Comparison of ENCODE assay signal across 8 cellular contexts in genomic region chr6:12911387-12911960, GRCh38.
DNase-seq lines count a peak whose midpoint lies in the region; ATAC-seq, FAIRE-seq and TF ChIP-seq lines count a peak whose summit lies in the region.

No MANE protein-coding gene starts in this region.

- H3K4me1 ChIP-seq in endodermal cell (ENCODE audit: control insufficient read depth, insufficient read depth, low read length) (no peaks in the 10 kb centered on the region), parathyroid adenoma (no peaks in the 10 kb centered on the region)

- DNase-seq in GM12892 (ENCODE audit: insufficient read length) (no peak), NCI-H82 (lab: John Stamatoyannopoulos, UW) (peak; percentile 67), endodermal cell (no peak)
- DNase-seq in stimulated activated naive CD8-positive, alpha-beta T cell treated with anti-CD3 and anti-CD28 coated beads, Interleukin-15, amount 100 ng/mL, for 72 hours = no peak

- no peak overlapping the region for H2AFZ ChIP-seq in parathyroid adenoma

- H3K4me1 Mint-ChIP-seq in endodermal cell = peaks cover 12% of the 10 kb centered on the region
- H3K4me1 Mint-ChIP-seq in stimulated activated naive CD8-positive, alpha-beta T cell treated with anti-CD3 and anti-CD28 coated beads, Interleukin-15, amount 100 ng/mL, for 72 hours = no peaks in the 10 kb centered on the region

- H3K9me3 ChIP-seq in endodermal cell (ENCODE audit: control insufficient read depth, low read length) (no peaks in the 10 kb centered on the region), parathyroid adenoma (ENCODE audit: control insufficient read depth, low read length) (no peaks in the 10 kb centered on the region)

- H3K27ac ChIP-seq in endodermal cell (ENCODE audit: low read depth, low read length) (no peak overlapping the region), parathyroid adenoma (no peak overlapping the region)

- no peak for TF ChIP-seq POLR2A in GM12892 (IDR thresholded peaks at IDR 0.05; ENCODE audit: low read depth, low read length)

- no peaks in the 10 kb centered on the region for H3K79me2 ChIP-seq in parathyroid adenoma

- no peaks in the 10 kb centered on the region for H3K9me3 Mint-ChIP-seq in endodermal cell
- no peaks in the 10 kb centered on the region for H3K9me3 Mint-ChIP-seq in stimulated activated naive CD8-positive, alpha-beta T cell treated with anti-CD3 and anti-CD28 coated beads, Interleukin-15, amount 100 ng/mL, for 72 hours

- TF ChIP-seq CTCF in endodermal cell (conservative IDR thresholded peaks at IDR 0.05) = peak; percentile 76
- TF ChIP-seq CTCF in parathyroid adenoma (IDR thresholded peaks at IDR 0.05) = peak; percentile 42

- H3K27ac Mint-ChIP-seq in endodermal cell = no peak overlapping the region
- H3K27ac Mint-ChIP-seq in stimulated activated naive CD8-positive, alpha-beta T cell treated with anti-CD3 and anti-CD28 coated beads, Interleukin-15, amount 100 ng/mL, for 72 hours = no peak overlapping the region

- H3K27me3 ChIP-seq in endodermal cell (ENCODE audit: control insufficient read depth, insufficient read depth, low read length, poor library complexity, severe bottlenecking) = no peaks in the 10 kb centered on the region
- no peaks in the 10 kb centered on the region for H3K27me3 ChIP-seq in parathyroid adenoma (ENCODE audit: control insufficient read depth, insufficient read depth, low read length)

- peak; percentile 39 for FAIRE-seq in A204.1 (lab: Jason Lieb, UNC)
- peak; percentile 14 for FAIRE-seq in GM12892 (lab: Jason Lieb, UNC)

- no peaks in the 10 kb centered on the region for H3K36me3 Mint-ChIP-seq in endodermal cell (ENCODE audit: low read depth)

- H3K4me2 ChIP-seq in parathyroid adenoma (ENCODE audit: low read length) = no peak overlapping the region

- H3K4me3 ChIP-seq in endodermal cell (ENCODE audit: low read length) (no peak overlapping the region), parathyroid adenoma (ENCODE audit: low read depth, low read length) (no peak overlapping the region)

- no peaks in the 10 kb centered on the region for H3K36me3 ChIP-seq in endodermal cell (ENCODE audit: control insufficient read depth, insufficient read depth, low read length)
- no peaks in the 10 kb centered on the region for H3K36me3 ChIP-seq in parathyroid adenoma (ENCODE audit: control insufficient read depth, insufficient read depth, low read length)

- H3K9ac ChIP-seq in endodermal cell (ENCODE audit: extremely low read depth, low read length, poor library complexity, severe bottlenecking) = no peak overlapping the region
- H3K9ac ChIP-seq in parathyroid adenoma = no peak overlapping the region

- H3K27me3 Mint-ChIP-seq in endodermal cell (ENCODE audit: insufficient read depth) = peaks cover 7% of the 10 kb centered on the region
- H3K27me3 Mint-ChIP-seq in stimulated activated naive CD8-positive, alpha-beta T cell treated with anti-CD3 and anti-CD28 coated beads, Interleukin-15, amount 100 ng/mL, for 72 hours = no peaks in the 10 kb centered on the region

- no peak overlapping the region for H3K4me3 Mint-ChIP-seq in endodermal cell
- no peak overlapping the region for H3K4me3 Mint-ChIP-seq in stimulated activated naive CD8-positive, alpha-beta T cell treated with anti-CD3 and anti-CD28 coated beads, Interleukin-15, amount 100 ng/mL, for 72 hours

- WGBS in endodermal cell (ENCODE audit: insufficient coverage in 1 of 2, insufficient read length in 1 of 2), 2 experiments = 20 to 37% methylated on average over 2 of the region's 2 CpGs

- ATAC-seq in stimulated activated naive CD8-positive, alpha-beta T cell treated with anti-CD3 and anti-CD28 coated beads, Interleukin-15, amount 100 ng/mL, for 72 hours = no peak
- ATAC-seq in GM18909 (IDR thresholded peaks at IDR 0.05; ENCODE audit: poor library complexity, unreplicated experiment) = no peak
- ATAC-seq in GM18498 (IDR thresholded peaks at IDR 0.05; ENCODE audit: unreplicated experiment) = no peak
